Comparison of ENCODE assay signal across 8 cellular contexts in the genomic region with DNA sequence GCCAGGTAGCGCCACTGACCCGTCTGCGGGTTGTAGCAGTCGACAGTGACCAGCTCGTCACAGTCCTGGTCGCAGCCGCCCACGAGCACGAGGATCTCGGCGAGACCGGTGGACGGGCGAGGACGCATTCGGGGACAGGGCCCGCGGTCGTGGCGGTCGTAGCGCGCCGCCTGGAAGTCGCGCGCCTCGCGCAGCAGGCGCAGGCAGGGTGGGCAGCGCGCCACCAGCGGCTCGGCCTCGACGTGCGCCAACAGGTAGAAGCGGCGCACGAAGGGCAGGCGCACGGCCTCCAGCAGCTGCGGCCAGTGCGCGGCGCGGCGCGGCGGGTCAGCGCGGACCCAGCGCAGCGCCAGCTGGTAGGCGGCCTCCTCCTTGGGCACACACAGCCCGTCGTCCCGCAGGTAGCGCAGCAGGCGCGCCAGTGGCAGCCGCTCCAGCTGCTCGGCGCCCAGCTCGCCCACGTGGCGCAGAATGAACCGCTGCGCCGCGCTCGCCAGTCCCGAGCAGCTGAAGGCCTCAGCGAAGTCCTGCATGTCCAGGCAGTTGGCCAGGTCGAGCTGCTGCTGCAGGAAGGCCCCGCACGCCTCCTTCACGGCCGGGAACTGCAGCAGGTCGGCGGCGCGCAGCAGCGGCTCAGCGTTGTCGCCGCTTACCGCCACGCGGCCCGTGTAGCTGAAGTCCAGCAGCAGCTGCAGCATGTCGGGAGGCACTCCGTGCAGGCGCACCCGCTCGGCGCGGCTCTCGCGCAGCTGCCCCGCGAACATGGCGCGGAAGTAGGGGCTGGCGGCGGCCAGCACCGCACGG. TPM values are rescaled to one million over a fixed set of nuclear protein-coding genes. Genes with fewer than 3 reads are reported as not detected.
A peak's percentile ranks its signal among the peaks of the same experiment; 100 is the strongest.
DNase-seq lines count a peak whose midpoint lies in the region; ATAC-seq and TF ChIP-seq lines count a peak whose summit lies in the region.

No MANE protein-coding gene starts in this region.

- H3K79me2 ChIP-seq in neural progenitor cell (ENCODE audit: low read depth) = peaks cover 43% of the 10 kb centered on the region

- peaks cover 6% of the 10 kb centered on the region for H3K36me3 ChIP-seq in GM06990 (ENCODE audit: control insufficient read depth, insufficient read depth, low read length)
- H3K36me3 ChIP-seq in KOPT-K1 (ENCODE audit: insufficient read depth, low read length) = peaks cover 20% of the 10 kb centered on the region
- H3K36me3 ChIP-seq in neural progenitor cell = no peaks in the 10 kb centered on the region

- no peak overlapping the region for H3K9ac ChIP-seq in neural progenitor cell

- ATAC-seq in GM21576 (IDR thresholded peaks at IDR 0.05; ENCODE audit: unreplicated experiment) = peak; percentile 0
- peak; percentile 29 to 40 for ATAC-seq in activated T-cell treated with anti-CD3 and anti-CD28 coated beads, Interleukin-2, amount 50 U/mL, for 4 hours
- ATAC-seq in foreskin keratinocyte = no peak

- no peaks in the 10 kb centered on the region for H3K27me3 ChIP-seq in GM06990 (replicated peaks; ENCODE audit: control insufficient read depth, insufficient read depth, low read length)
- no peaks in the 10 kb centered on the region for H3K27me3 ChIP-seq in foreskin keratinocyte
- peaks cover 23% of the 10 kb centered on the region for H3K27me3 ChIP-seq in neural progenitor cell

- H3K36me3 Mint-ChIP-seq in activated T-cell treated with anti-CD3 and anti-CD28 coated beads, Interleukin-2, amount 50 U/mL, for 4 hours (ENCODE audit: insufficient read depth) = peaks cover 6% of the 10 kb centered on the region
- H3K36me3 Mint-ChIP-seq in neural progenitor cell = no peaks in the 10 kb centered on the region

- no peak overlapping the region for H3K27ac Mint-ChIP-seq in neural progenitor cell

- H3K9me3 Mint-ChIP-seq in activated T-cell treated with anti-CD3 and anti-CD28 coated beads, Interleukin-2, amount 50 U/mL, for 4 hours = no peaks in the 10 kb centered on the region
- H3K9me3 Mint-ChIP-seq in neural progenitor cell = no peaks in the 10 kb centered on the region

- H3K4me1 ChIP-seq in foreskin keratinocyte (peaks cover 12% of the 10 kb centered on the region), neural progenitor cell (peaks cover 33% of the 10 kb centered on the region)

- peak overlapping the region; percentile 95 for H3K4me3 Mint-ChIP-seq in activated T-cell treated with anti-CD3 and anti-CD28 coated beads, Interleukin-2, amount 50 U/mL, for 4 hours
- H3K4me3 Mint-ChIP-seq in neural progenitor cell = peak overlapping the region; percentile 96

- H3K27ac ChIP-seq in KOPT-K1 (ENCODE audit: low read depth, low read length, poor library complexity, severe bottlenecking) (peak overlapping the region; percentile 55), foreskin keratinocyte (peak overlapping the region; percentile 89), neural progenitor cell (no peak overlapping the region)

- peak; percentile 51 for DNase-seq in GM06990 (ENCODE audit: extremely low read depth, insufficient read length)
- no peak for DNase-seq in activated T-cell treated with anti-CD3 and anti-CD28 coated beads, Interleukin-2, amount 50 U/mL, for 4 hours
- no peak for DNase-seq in foreskin keratinocyte
- DNase-seq in neural progenitor cell (ENCODE audit: low spot score) = peak; percentile 77
- no peak for DNase-seq in DMS153 treated with DMSO at 0.1 percent for 48 hours (lab: John Stamatoyannopoulos, UW; ENCODE audit: unreplicated experiment)
- DNase-seq in NCI-H774 (lab: John Stamatoyannopoulos, UW) = no peak

- peaks cover 45% of the 10 kb centered on the region for H3F3A ChIP-seq in neural progenitor cell (ENCODE audit: low read depth)

- H3K4me3 ChIP-seq in GM06990 (replicated peaks; ENCODE audit: low read depth, low read length) (peak overlapping the region; percentile 86), neural progenitor cell (peak overlapping the region; percentile 65)

- H4K20me1 ChIP-seq in neural progenitor cell (ENCODE audit: low read depth) = peaks cover 33% of the 10 kb centered on the region

- H3K9me3 ChIP-seq in KOPT-K1 (ENCODE audit: insufficient read depth, low read length, poor library complexity, severe bottlenecking) = no peaks in the 10 kb centered on the region
- no peaks in the 10 kb centered on the region for H3K9me3 ChIP-seq in neural progenitor cell (ENCODE audit: low read depth)

- H2AFZ ChIP-seq in neural progenitor cell (replicated peaks) = peak overlapping the region; percentile 78

- H3K4me1 Mint-ChIP-seq in activated T-cell treated with anti-CD3 and anti-CD28 coated beads, Interleukin-2, amount 50 U/mL, for 4 hours (ENCODE audit: low read depth) = peaks cover 40% of the 10 kb centered on the region
- H3K4me1 Mint-ChIP-seq in neural progenitor cell = peaks cover 36% of the 10 kb centered on the region

- peak overlapping the region; percentile 99 for H3K4me2 ChIP-seq in neural progenitor cell

- H3K27me3 Mint-ChIP-seq in activated T-cell treated with anti-CD3 and anti-CD28 coated beads, Interleukin-2, amount 50 U/mL, for 4 hours (ENCODE audit: low read depth) = no peaks in the 10 kb centered on the region
- peaks cover 7% of the 10 kb centered on the region for H3K27me3 Mint-ChIP-seq in neural progenitor cell (ENCODE audit: insufficient read depth, low read depth)

- TF ChIP-seq CTCF in GM06990 (IDR thresholded peaks at IDR 0.05; ENCODE audit: insufficient read depth, low read length, poor library complexity, severe bottlenecking) = no peak
- TF ChIP-seq CTCF in foreskin keratinocyte (conservative IDR thresholded peaks at IDR 0.05) = no peak
- TF ChIP-seq CTCF in neural progenitor cell (IDR thresholded peaks at IDR 0.05) = no peak

RNA-seq across cellular contexts. Expression of a gene that starts 0.6 kb away (rescaled TPM):
- total RNA-seq in activated T-cell treated with anti-CD3 and anti-CD28 coated beads, Interleukin-2, amount 50 U/mL, for 4 hours = 10 to 100 TPM; 49.5 to 54.9 (median 51.4) TPM
- total RNA-seq in foreskin keratinocyte = 41.8 and 52.0 TPM in 2 replicates
- 25.4 and 29.4 TPM in 2 replicates for polyA plus RNA-seq in foreskin keratinocyte
- 4.8 and 7.2 TPM in 2 replicates for total RNA-seq in neural progenitor cell (ENCODE audit: low replicate concordance)

RNA-seq across cellular contexts. Expression of a gene that starts 11.5 kb away (rescaled TPM):
- 10 to 100 TPM; 10.5 to 14.4 (median 10.9) TPM for total RNA-seq in activated T-cell treated with anti-CD3 and anti-CD28 coated beads, Interleukin-2, amount 50 U/mL, for 4 hours
- total RNA-seq in foreskin keratinocyte (15.3 and 16.3 TPM in 2 replicates), neural progenitor cell (ENCODE audit: low replicate concordance) (32.0 and 35.6 TPM in 2 replicates)
- 8.2 and 9.9 TPM in 2 replicates for polyA plus RNA-seq in foreskin keratinocyte

RNA-seq across cellular contexts. Expression of a gene that starts 22.3 kb away (rescaled TPM):
- total RNA-seq in activated T-cell treated with anti-CD3 and anti-CD28 coated beads, Interleukin-2, amount 50 U/mL, for 4 hours = 10 to 100 TPM; 32.1 to 37.6 (median 33.7) TPM
- 14.6 and 15.3 TPM in 2 replicates for total RNA-seq in foreskin keratinocyte
- 13.4 and 14.7 TPM in 2 replicates for polyA plus RNA-seq in foreskin keratinocyte
- 18.3 and 28.3 TPM in 2 replicates for total RNA-seq in neural progenitor cell (ENCODE audit: low replicate concordance)

RNA-seq across cellular contexts. Expression of a gene that starts 22.6 kb away (rescaled TPM):
- 10 to 100 TPM; 16.7 to 19.5 (median 19.1) TPM for total RNA-seq in activated T-cell treated with anti-CD3 and anti-CD28 coated beads, Interleukin-2, amount 50 U/mL, for 4 hours
- total RNA-seq in foreskin keratinocyte = 15.3 and 15.4 TPM in 2 replicates
- 16.8 and 18.6 TPM in 2 replicates for polyA plus RNA-seq in foreskin keratinocyte
- total RNA-seq in neural progenitor cell (ENCODE audit: low replicate concordance) = 25.0 and 37.2 TPM in 2 replicates

RNA-seq across cellular contexts. Expression of a gene that starts 47.0 kb away (rescaled TPM):
- not detected for total RNA-seq in activated T-cell treated with anti-CD3 and anti-CD28 coated beads, Interleukin-2, amount 50 U/mL, for 4 hours
- total RNA-seq in foreskin keratinocyte = not detected in 2 replicates
- polyA plus RNA-seq in foreskin keratinocyte = not detected in 2 replicates
- not detected in 2 replicates for total RNA-seq in neural progenitor cell (ENCODE audit: low replicate concordance)

Comparison
In these comparisons a context has a peak if more than half of its experiments do, and no peak if none do; other contexts are left out.
1. DNase-seq: peak in GM06990 (single experiment) and neural progenitor cell (single experiment); none in activated T-cell treated with anti-CD3 and anti-CD28 coated beads, Interleukin-2, amount 50 U/mL, for 4 hours (single experiment), foreskin keratinocyte (0 of 2), DMS153 treated with DMSO at 0.1 percent for 48 hours (single experiment) and NCI-H774 (single experiment).